Comparison of ENCODE assay signal across 9 cellular contexts in genomic region chr7:118590107-118590506, GRCh38.
DNase-seq lines count a peak whose midpoint lies in the region; ATAC-seq and TF ChIP-seq lines count a peak whose summit lies in the region.
"Had no signal": no experiment of that assay in that cellular context is flagged by ENCODE, and none has a peak within 500 bp of the region (broad histone marks: within the 10 kb centered on the region; RNA-seq: fewer than 3 reads in every experiment).

No MANE protein-coding gene starts in this region.

- H3K4me2 ChIP-seq in MM.1S (ENCODE audit: low read depth, low read length) (no peak overlapping the region), GM23248 (ENCODE audit: unreplicated experiment) (no peak overlapping the region)

- WGBS in GM23248 (ENCODE audit: low coverage in 1 of 2, low lambda C conversion rate in 2 of 2, missing lambda C conversion rate in 2 of 2), 2 experiments, result 4 to 12% methylated on average over 2 of the region's 2 CpGs
- WGBS in body of pancreas, 2 donors, result 33 to 41% methylated on average over 2 of the region's 2 CpGs

- no peak overlapping the region for H3K4me3 ChIP-seq in GM12875 (ENCODE audit: low read depth, low read length)
- no peak overlapping the region for H3K4me3 ChIP-seq in MM.1S (ENCODE audit: low read length)
- no peak overlapping the region for H3K4me3 ChIP-seq in GM23248
- H3K4me3 ChIP-seq in body of pancreas, result no peak overlapping the region

- intact Hi-C loops in body of pancreas (cut with DNase I), result no loop called here
- intact Hi-C loops in posterior vena cava (cut with DNase I), result no loop called here

- H3K79me2 ChIP-seq in MM.1S (ENCODE audit: low read length) (no peaks in the 10 kb centered on the region), GM23248 (ENCODE audit: insufficient read depth) (no peaks in the 10 kb centered on the region)

- no peaks in the 10 kb centered on the region for H3K27me3 ChIP-seq in MM.1S (replicated peaks; ENCODE audit: insufficient read depth, low read length)
- no peaks in the 10 kb centered on the region for H3K27me3 ChIP-seq in foreskin keratinocyte
- no peaks in the 10 kb centered on the region for H3K27me3 ChIP-seq in GM23248 (replicated peaks; ENCODE audit: insufficient read depth)
- no peaks in the 10 kb centered on the region for H3K27me3 ChIP-seq in body of pancreas

- H3K9me2 ChIP-seq in MM.1S (replicated peaks; ENCODE audit: insufficient read depth, low read length) (no peaks in the 10 kb centered on the region), GM23248 (ENCODE audit: insufficient read depth) (no peaks in the 10 kb centered on the region)

- TF ChIP-seq POLR2A in body of pancreas (IDR thresholded peaks at IDR 0.05), result no peak

- no peaks in the 10 kb centered on the region for H3K4me1 ChIP-seq in MM.1S (ENCODE audit: low read length)
- H3K4me1 ChIP-seq in foreskin keratinocyte, result no peaks in the 10 kb centered on the region
- H3K4me1 ChIP-seq in GM23248 (ENCODE audit: insufficient read depth), result no peaks in the 10 kb centered on the region
- H3K4me1 ChIP-seq in body of pancreas, result no peaks in the 10 kb centered on the region

- ATAC-seq in GM21723 (IDR thresholded peaks at IDR 0.05; ENCODE audit: unreplicated experiment), result peak; percentile 85
- ATAC-seq in foreskin keratinocyte, result peak; percentile 59
- ATAC-seq in body of pancreas, result no peak
- ATAC-seq in left lobe of liver, result no peak
- ATAC-seq: activated naive CD4-positive, alpha-beta T cell treated with anti-CD3 and anti-CD28 coated beads, Interleukin-2, amount 50 U/mL, for 72 hours had no signal

- TF ChIP-seq CTCF in GM12875 (IDR thresholded peaks at IDR 0.05; ENCODE audit: borderline replicate concordance, insufficient read depth, low read depth, low read length) (peak; percentile 46; the same call in 1 of the 2 replicates), MM.1S (IDR thresholded peaks at IDR 0.05; ENCODE audit: low read length) (peak; percentile 65), foreskin keratinocyte (conservative IDR thresholded peaks at IDR 0.05) (peak; percentile 50), body of pancreas (IDR thresholded peaks at IDR 0.05) (no peak)

- H3F3A ChIP-seq in MM.1S (ENCODE audit: insufficient read depth, low read length), result no peaks in the 10 kb centered on the region
- H3F3A ChIP-seq in GM23248 (ENCODE audit: insufficient read depth), result no peaks in the 10 kb centered on the region

- H3K9ac ChIP-seq in MM.1S (ENCODE audit: low read length), result no peak overlapping the region
- no peak overlapping the region for H3K9ac ChIP-seq in GM23248

- DNase-seq in MM.1S, result peak; percentile 49
- DNase-seq in foreskin keratinocyte, result peak in 1 of 2 donors; percentile 29
- no peak for DNase-seq in GM23248
- no peak for DNase-seq in body of pancreas
- no peak for DNase-seq in posterior vena cava (ENCODE audit: low spot score)
- no peak for DNase-seq in left lobe of liver (ENCODE audit: low spot score)

- in situ Hi-C loops in GM23248 (cut with MboI), result no loop called here

- H3K27ac ChIP-seq in MM.1S (ENCODE audit: low read length) (no peak overlapping the region), foreskin keratinocyte (no peak overlapping the region), GM23248 (no peak overlapping the region), body of pancreas (no peak overlapping the region)

- no peaks in the 10 kb centered on the region for H3K36me3 ChIP-seq in MM.1S (replicated peaks; ENCODE audit: insufficient read depth, low read length)
- H3K36me3 ChIP-seq in GM23248 (ENCODE audit: low read depth), result no peaks in the 10 kb centered on the region
- H3K36me3 ChIP-seq in body of pancreas (replicated peaks in 1 of 2; ENCODE audit: insufficient read depth in 1 of 2, low read depth in 2 of 2), result no peaks in the 10 kb centered on the region

- H2AFZ ChIP-seq in MM.1S (ENCODE audit: low read length), result no peak overlapping the region
- H2AFZ ChIP-seq in GM23248, result no peak overlapping the region

- no peaks in the 10 kb centered on the region for H3K9me3 ChIP-seq in MM.1S (replicated peaks; ENCODE audit: insufficient read depth, low read length)
- no peaks in the 10 kb centered on the region for H3K9me3 ChIP-seq in GM23248 (ENCODE audit: low read depth)
- no peaks in the 10 kb centered on the region for H3K9me3 ChIP-seq in body of pancreas

- no peaks in the 10 kb centered on the region for H4K20me1 ChIP-seq in MM.1S (ENCODE audit: insufficient read depth, low read length)
- no peaks in the 10 kb centered on the region for H4K20me1 ChIP-seq in GM23248 (ENCODE audit: insufficient read depth)

Comparison
In these comparisons a context has a peak if more than half of its experiments do, and no peak if none do; other contexts are left out.
1. CTCF ChIP-seq: peak in GM12875 (single experiment), MM.1S (single experiment) and foreskin keratinocyte (single experiment); none in body of pancreas (0 of 7).
2. ATAC-seq: peak in GM21723 (single experiment) and foreskin keratinocyte (single experiment); none in body of pancreas (single experiment) and left lobe of liver (single experiment).